Comparison of ENCODE assay signal across 8 cellular contexts in genomic region chr6:117861545-117861944, GRCh38. TPM values are rescaled to one million over a fixed set of nuclear protein-coding genes. Genes with fewer than 3 reads are reported as not detected.
"Had no signal": no experiment of that assay in that cellular context is flagged by ENCODE, and none has a peak within 500 bp of the region (broad histone marks: within the 10 kb centered on the region; RNA-seq: fewer than 3 reads in every experiment).

No MANE protein-coding gene starts in this region.

- H3K4me3 ChIP-seq: K562 had no signal

- H3K4me2 ChIP-seq: KMS-11 had no signal

- ATAC-seq: K562 had no signal

- FAIRE-seq: HTR-8/SVneo, K562 had no signal

- DNase-seq: KBM-7, KG1 had no signal

- H3K9ac ChIP-seq: KMS-11 had no signal

- H3K27ac ChIP-seq: HL-60, KMS-11 had no signal

RNA-seq across cellular contexts. Expression of gene SLC35F1, which starts 45.5 kb away (rescaled TPM):
- total RNA-seq: HT-29, K562 had no signal
- polyA plus RNA-seq: IgD-negative memory B cell had no signal
